ENCODE assay signal across 17 cellular contexts in the genomic region with DNA sequence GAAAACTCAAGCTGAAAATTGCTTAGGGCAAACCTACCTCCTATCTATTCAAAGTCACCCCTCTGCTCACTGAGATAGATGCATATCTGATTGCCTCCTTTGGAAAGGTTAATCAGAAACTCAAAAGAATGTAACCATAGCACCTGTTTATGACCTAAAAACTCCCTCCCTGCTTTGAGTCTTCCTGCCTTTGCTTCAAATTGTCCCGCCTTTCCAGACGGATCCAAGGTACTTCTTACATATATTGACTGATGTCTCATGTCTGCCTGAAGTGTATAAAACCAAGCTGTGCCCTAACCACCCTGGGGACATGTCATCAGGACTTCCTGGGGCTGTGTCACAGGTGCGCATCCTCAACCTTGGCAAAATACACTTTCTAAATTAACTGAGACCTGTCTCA.
"Had no signal": no experiment of that assay in that cellular context is flagged by ENCODE, and none has a peak within 500 bp of the region (broad histone marks: within the 10 kb centered on the region; RNA-seq: fewer than 3 reads in every experiment).

No MANE protein-coding gene starts in this region.

- H3K27ac Mint-ChIP-seq: nephron progenitor cell; stimulated activated naive CD8-positive, alpha-beta T cell treated with anti-CD3 and anti-CD28 coated beads, Interleukin-15, amount 100 ng/mL, for 72 hours had no signal

- H3K4me3 Mint-ChIP-seq: nephron progenitor cell; stimulated activated naive CD8-positive, alpha-beta T cell treated with anti-CD3 and anti-CD28 coated beads, Interleukin-15, amount 100 ng/mL, for 72 hours had no signal

- FAIRE-seq: colon had no signal

- H3K4me1 ChIP-seq: prostate gland had no signal

- H3K27ac ChIP-seq: left lung, prostate gland, testis, upper lobe of right lung, VCaP had no signal

- H3K36me3 ChIP-seq: left lung, prostate gland, upper lobe of right lung had no signal

- H3K9me3 Mint-ChIP-seq: nephron progenitor cell; stimulated activated naive CD8-positive, alpha-beta T cell treated with anti-CD3 and anti-CD28 coated beads, Interleukin-15, amount 100 ng/mL, for 72 hours had no signal

- ATAC-seq: heart left ventricle; left lung; sciatic nerve; stimulated activated naive CD8-positive, alpha-beta T cell treated with anti-CD3 and anti-CD28 coated beads, Interleukin-15, amount 100 ng/mL, for 72 hours; upper lobe of right lung had no signal

- H3K27me3 Mint-ChIP-seq: stimulated activated naive CD8-positive, alpha-beta T cell treated with anti-CD3 and anti-CD28 coated beads, Interleukin-15, amount 100 ng/mL, for 72 hours had no signal

- H3K9me3 ChIP-seq: heart left ventricle, left lung, prostate gland, testis, upper lobe of right lung had no signal

- DNase-seq: activated CD4-positive, alpha-beta T cell treated with anti-CD3 and anti-CD28 coated beads for 4 hours; activated effector memory CD4-positive, alpha-beta T cell treated with anti-CD3 and anti-CD28 coated beads, Interleukin-2, amount 50 U/mL, for 16 hours; activated T-cell treated with anti-CD3 and anti-CD28 coated beads for 4 hours; foreskin melanocyte; heart left ventricle; left lung; mesenchymal stem cell; nephron progenitor cell; stimulated activated CD4-positive, alpha-beta T cell treated with anti-CD3 and anti-CD28 coated beads, Interleukin-12 subunit alpha, Interleukin-12 subunit beta, amount 100 ng/mL, for 4 hours; stimulated activated naive CD8-positive, alpha-beta T cell treated with anti-CD3 and anti-CD28 coated beads, Interleukin-15, amount 100 ng/mL, for 72 hours; T1000; testis; upper lobe of right lung had no signal

- H3K27me3 ChIP-seq: heart left ventricle, left lung, testis, upper lobe of right lung had no signal

- H3K4me3 ChIP-seq: heart left ventricle, left lung, prostate gland, testis, upper lobe of right lung had no signal
